ENCODE assay signal across 26 cellular contexts in genomic region chr4:47809654-47810203, GRCh38. TPM values are rescaled to one million over a fixed set of nuclear protein-coding genes. Genes with fewer than 3 reads are reported as not detected.
"Had no signal": no experiment of that assay in that cellular context is flagged by ENCODE, and none has a peak within 500 bp of the region (broad histone marks: within the 10 kb centered on the region; RNA-seq: fewer than 3 reads in every experiment).

No MANE protein-coding gene starts in this region.

- DNase-seq: colonic mucosa; cortex of kidney; effector CD8-positive, alpha-beta T cell; effector memory CD8-positive, alpha-beta T cell; endodermal cell; erythroblast; heart left ventricle; hypothalamus; immature natural killer cell; islet precursor cell; kidney; kidney glomerular epithelial cell; left colon; left ventricle myocardium superior; lower lobe of right lung; mesenchymal stem cell; mucosa of descending colon; naive B cell had no signal

- H3K9me3 Mint-ChIP-seq: dendritic cell treated with granulocyte-macrophage colony-stimulating factor and Interleukin-4, amounts not matched to agents 40 ng/mL and 50 ng/mL, for 4 days; effector memory CD8-positive, alpha-beta T cell; endodermal cell; immature natural killer cell; mesothelial cell of epicardium had no signal

- ATAC-seq: effector memory CD8-positive, alpha-beta T cell; esophagus mucosa; foreskin keratinocyte; gastroesophageal sphincter; heart left ventricle; left colon; left lobe of liver; left ventricle myocardium superior; mucosa of descending colon had no signal

- H3K27ac Mint-ChIP-seq: dendritic cell treated with granulocyte-macrophage colony-stimulating factor and Interleukin-4, amounts not matched to agents 40 ng/mL and 50 ng/mL, for 4 days; effector memory CD8-positive, alpha-beta T cell; endodermal cell; immature natural killer cell; mesothelial cell of epicardium had no signal

- H3K36me3 Mint-ChIP-seq: immature natural killer cell, mesothelial cell of epicardium, naive B cell had no signal

- H3K4me1 Mint-ChIP-seq: immature natural killer cell, mesothelial cell of epicardium, naive B cell had no signal

- H3K36me3 ChIP-seq: colonic mucosa, gastroesophageal sphincter, heart left ventricle, lower lobe of right lung had no signal

- H2AFZ ChIP-seq: hepatocyte had no signal

- H3K4me2 ChIP-seq: hepatocyte had no signal

- H3K4me3 Mint-ChIP-seq: dendritic cell treated with granulocyte-macrophage colony-stimulating factor and Interleukin-4, amounts not matched to agents 40 ng/mL and 50 ng/mL, for 4 days; effector memory CD8-positive, alpha-beta T cell; endodermal cell; immature natural killer cell; mesothelial cell of epicardium; naive B cell had no signal

- H3K27me3 ChIP-seq: colonic mucosa, gastroesophageal sphincter, heart left ventricle had no signal

- H3K9me3 ChIP-seq: colonic mucosa, gastroesophageal sphincter, heart left ventricle, lower lobe of right lung, mucosa of descending colon had no signal

- H3K4me3 ChIP-seq: colonic mucosa, gastroesophageal sphincter, heart left ventricle, hepatocyte, lower lobe of right lung, mucosa of descending colon had no signal

- H3K27ac ChIP-seq: colonic mucosa, epithelial cell of prostate, foreskin keratinocyte, gastroesophageal sphincter, heart left ventricle, hepatocyte, lower lobe of right lung had no signal

- H3K4me1 ChIP-seq: colonic mucosa, foreskin keratinocyte, lower lobe of right lung had no signal

RNA-seq across cellular contexts. Expression of gene CORIN, which starts 28.1 kb away (rescaled TPM):
- polyA plus RNA-seq: immature natural killer cell had no signal
